ENCODE assay signal across 18 cellular contexts in genomic region chr4:74921490-74921889, GRCh38. TPM values are rescaled to one million over a fixed set of nuclear protein-coding genes. Genes with fewer than 3 reads are reported as not detected.
DNase-seq lines count a peak whose midpoint lies in the region; ATAC-seq, FAIRE-seq and TF ChIP-seq lines count a peak whose summit lies in the region.
"Had no signal": no experiment of that assay in that cellular context is flagged by ENCODE, and none has a peak within 500 bp of the region (broad histone marks: within the 10 kb centered on the region; RNA-seq: fewer than 3 reads in every experiment).

No MANE protein-coding gene starts in this region.

- H3K27me3 ChIP-seq in OCI-LY3 (ENCODE audit: low read depth, low read length): no peaks in the 10 kb centered on the region
- no peaks in the 10 kb centered on the region for H3K27me3 ChIP-seq in CD8-positive, alpha-beta T cell (ENCODE audit: insufficient read depth, low read length)
- H3K27me3 ChIP-seq: BLaER1 treated with 17β-estradiol and CSF1 and Interleukin-3, amounts not matched to agents 10 nM and 100 nM had no signal

- H3K27ac Mint-ChIP-seq in CD8-positive, alpha-beta T cell: no peak overlapping the region
- H3K27ac Mint-ChIP-seq: CD4-positive, alpha-beta T cell had no signal

- no peaks in the 10 kb centered on the region for H3K9me3 Mint-ChIP-seq in CD8-positive, alpha-beta T cell
- H3K9me3 Mint-ChIP-seq: CD4-positive, alpha-beta T cell had no signal

- intact Hi-C loops in CD8-positive, alpha-beta T cell (cut with DNase I, micrococcal nuclease): no loop called here

- H3K9me3 ChIP-seq in OCI-LY3 (ENCODE audit: insufficient read depth, low read length): no peaks in the 10 kb centered on the region
- no peaks in the 10 kb centered on the region for H3K9me3 ChIP-seq in CD8-positive, alpha-beta T cell (ENCODE audit: low read length)
- H3K9me3 ChIP-seq: BLaER1 treated with 17β-estradiol and CSF1 and Interleukin-3, amounts not matched to agents 10 nM and 100 nM; Caco-2 had no signal

- no peaks in the 10 kb centered on the region for H4K20me1 ChIP-seq in OCI-LY3 (ENCODE audit: insufficient read depth, low read length)
- H4K20me1 ChIP-seq: BLaER1 treated with 17β-estradiol and CSF1 and Interleukin-3, amounts not matched to agents 10 nM and 100 nM had no signal

- FAIRE-seq in endometrium (lab: Jason Lieb, UNC): peak; percentile 37
- FAIRE-seq: A204.1, D721Med, G401.6, GM12892 had no signal

- peak overlapping the region; percentile 34 for H3K4me3 ChIP-seq in OCI-LY3 (ENCODE audit: low read length)
- no peak overlapping the region for H3K4me3 ChIP-seq in CD8-positive, alpha-beta T cell (ENCODE audit: low read depth, low read length)
- H3K4me3 ChIP-seq: BLaER1 treated with 17β-estradiol and CSF1 and Interleukin-3, amounts not matched to agents 10 nM and 100 nM had no signal

- peaks cover 62% of the 10 kb centered on the region for H3K4me1 ChIP-seq in OCI-LY3 (ENCODE audit: low read length)
- H3K4me1 ChIP-seq in CD8-positive, alpha-beta T cell (ENCODE audit: insufficient read depth, low read length): no peaks in the 10 kb centered on the region
- H3K4me1 ChIP-seq: Caco-2 had no signal

- H3K4me3 Mint-ChIP-seq in CD8-positive, alpha-beta T cell: no peak overlapping the region
- H3K4me3 Mint-ChIP-seq: CD4-positive, alpha-beta T cell had no signal

- H3K4me1 Mint-ChIP-seq in CD8-positive, alpha-beta T cell (ENCODE audit: low read depth): no peaks in the 10 kb centered on the region

- DNase-seq in NCI-H2081 treated with DMSO at 0.1 percent for 48 hours (lab: John Stamatoyannopoulos, UW) (no peak), T1000 (lab: John Stamatoyannopoulos, UW) (no peak)
- DNase-seq in CD8-positive, alpha-beta T cell: no peak
- DNase-seq: 8988T; ACHN; Caco-2; Calu3; CD4-positive, alpha-beta T cell; DMS79 treated with DMSO at 0.1 percent for 48 hours; GF-D8 had no signal

- H3K4me2 ChIP-seq in OCI-LY3 (ENCODE audit: low read length): peak overlapping the region; percentile 89
- H3K4me2 ChIP-seq: BLaER1 treated with 17β-estradiol and CSF1 and Interleukin-3, amounts not matched to agents 10 nM and 100 nM had no signal

- H3K36me3 Mint-ChIP-seq in CD8-positive, alpha-beta T cell: no peaks in the 10 kb centered on the region

- no peak overlapping the region for H2AFZ ChIP-seq in OCI-LY3 (ENCODE audit: low read depth, low read length)

- H3K79me2 ChIP-seq in OCI-LY3 (ENCODE audit: low read length): no peaks in the 10 kb centered on the region

- H3K27ac ChIP-seq in OCI-LY3 (ENCODE audit: low read length): peak overlapping the region; percentile 95
- H3K27ac ChIP-seq in CD8-positive, alpha-beta T cell (ENCODE audit: low read depth, low read length): no peak overlapping the region
- H3K27ac ChIP-seq: BLaER1 treated with 17β-estradiol and CSF1 and Interleukin-3, amounts not matched to agents 10 nM and 100 nM; C4-2B had no signal

- TF ChIP-seq CTCF in OCI-LY3 (IDR thresholded peaks at IDR 0.05; ENCODE audit: low read depth, low read length): no peak
- TF ChIP-seq CTCF in CD8-positive, alpha-beta T cell (IDR thresholded peaks at IDR 0.05): no peak

- peak overlapping the region; percentile 81 for H3K9ac ChIP-seq in OCI-LY3 (ENCODE audit: low read length)
- H3K9ac ChIP-seq: BLaER1 treated with 17β-estradiol and CSF1 and Interleukin-3, amounts not matched to agents 10 nM and 100 nM had no signal

- POLR2A ChIA-PET in CD8-positive, alpha-beta T cell (lab: Charles Lee): no interaction called here

- no peak for ATAC-seq in CD8-positive, alpha-beta T cell

- CTCF ChIA-PET in CD8-positive, alpha-beta T cell (lab: Charles Lee): no interaction called here

- no peaks in the 10 kb centered on the region for H3K36me3 ChIP-seq in OCI-LY3 (replicated peaks; ENCODE audit: low read depth, low read length)
- no peaks in the 10 kb centered on the region for H3K36me3 ChIP-seq in CD8-positive, alpha-beta T cell (ENCODE audit: insufficient read depth, low read length)
- H3K36me3 ChIP-seq: BLaER1 treated with 17β-estradiol and CSF1 and Interleukin-3, amounts not matched to agents 10 nM and 100 nM had no signal

- peaks cover 6% of the 10 kb centered on the region for H3K27me3 Mint-ChIP-seq in CD8-positive, alpha-beta T cell (ENCODE audit: low read depth)

RNA-seq across cellular contexts. Expression of gene PARM1, which starts 11.4 kb away (rescaled TPM):
- not detected for total RNA-seq in CD8-positive, alpha-beta T cell
